ENCODE assay signal across 1 cellular context in the genomic region with DNA sequence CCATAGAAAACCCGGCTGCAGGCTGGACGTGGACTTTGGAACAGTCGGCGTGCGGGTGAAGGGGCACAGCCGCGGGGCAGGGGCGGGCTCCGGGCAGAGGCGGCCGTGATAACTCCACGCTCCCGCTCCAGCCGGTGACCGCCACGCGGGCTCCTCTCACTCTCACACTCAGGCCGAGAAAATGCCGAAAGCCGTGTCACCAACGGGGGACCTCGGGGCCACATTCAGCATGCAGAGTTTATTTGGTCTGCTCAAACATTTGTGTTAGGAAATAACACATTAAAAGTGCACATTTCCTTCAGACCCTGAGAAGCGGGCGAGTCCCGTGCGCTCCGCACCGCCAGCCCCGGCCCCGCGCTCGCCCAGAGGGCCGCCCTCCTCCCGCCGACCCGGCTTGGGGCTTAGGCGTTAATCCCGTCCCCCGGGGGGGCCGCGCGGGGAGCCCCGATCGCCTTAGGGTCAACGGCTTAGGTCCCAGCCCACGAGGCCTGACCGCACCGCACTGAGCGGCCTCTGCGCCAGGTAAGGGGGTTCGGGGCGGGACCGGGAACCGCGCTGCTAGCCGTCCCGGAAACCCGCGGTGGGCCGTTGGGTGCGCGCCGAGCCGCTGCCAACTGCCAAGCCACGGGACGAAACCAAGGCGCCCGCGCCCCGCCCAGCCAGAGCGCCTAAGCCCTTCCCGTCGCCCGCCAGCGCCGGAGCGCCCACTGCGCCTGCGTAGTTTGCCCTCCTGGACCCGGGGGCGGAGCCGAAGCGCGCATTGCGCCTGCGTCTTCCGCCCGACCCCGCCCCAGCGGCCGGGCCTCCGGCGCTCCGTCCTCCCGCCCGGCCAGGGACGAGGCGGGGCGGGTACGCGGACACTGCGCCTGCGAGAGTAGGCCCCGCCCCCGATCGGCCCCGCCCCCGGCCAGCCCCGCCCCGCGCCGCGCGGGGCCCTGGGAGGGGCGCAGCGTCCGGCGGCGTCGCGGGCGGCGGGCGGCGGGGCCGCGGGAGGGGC.
TF ChIP-seq lines count a peak whose summit lies in the region.

A gene with protein sequence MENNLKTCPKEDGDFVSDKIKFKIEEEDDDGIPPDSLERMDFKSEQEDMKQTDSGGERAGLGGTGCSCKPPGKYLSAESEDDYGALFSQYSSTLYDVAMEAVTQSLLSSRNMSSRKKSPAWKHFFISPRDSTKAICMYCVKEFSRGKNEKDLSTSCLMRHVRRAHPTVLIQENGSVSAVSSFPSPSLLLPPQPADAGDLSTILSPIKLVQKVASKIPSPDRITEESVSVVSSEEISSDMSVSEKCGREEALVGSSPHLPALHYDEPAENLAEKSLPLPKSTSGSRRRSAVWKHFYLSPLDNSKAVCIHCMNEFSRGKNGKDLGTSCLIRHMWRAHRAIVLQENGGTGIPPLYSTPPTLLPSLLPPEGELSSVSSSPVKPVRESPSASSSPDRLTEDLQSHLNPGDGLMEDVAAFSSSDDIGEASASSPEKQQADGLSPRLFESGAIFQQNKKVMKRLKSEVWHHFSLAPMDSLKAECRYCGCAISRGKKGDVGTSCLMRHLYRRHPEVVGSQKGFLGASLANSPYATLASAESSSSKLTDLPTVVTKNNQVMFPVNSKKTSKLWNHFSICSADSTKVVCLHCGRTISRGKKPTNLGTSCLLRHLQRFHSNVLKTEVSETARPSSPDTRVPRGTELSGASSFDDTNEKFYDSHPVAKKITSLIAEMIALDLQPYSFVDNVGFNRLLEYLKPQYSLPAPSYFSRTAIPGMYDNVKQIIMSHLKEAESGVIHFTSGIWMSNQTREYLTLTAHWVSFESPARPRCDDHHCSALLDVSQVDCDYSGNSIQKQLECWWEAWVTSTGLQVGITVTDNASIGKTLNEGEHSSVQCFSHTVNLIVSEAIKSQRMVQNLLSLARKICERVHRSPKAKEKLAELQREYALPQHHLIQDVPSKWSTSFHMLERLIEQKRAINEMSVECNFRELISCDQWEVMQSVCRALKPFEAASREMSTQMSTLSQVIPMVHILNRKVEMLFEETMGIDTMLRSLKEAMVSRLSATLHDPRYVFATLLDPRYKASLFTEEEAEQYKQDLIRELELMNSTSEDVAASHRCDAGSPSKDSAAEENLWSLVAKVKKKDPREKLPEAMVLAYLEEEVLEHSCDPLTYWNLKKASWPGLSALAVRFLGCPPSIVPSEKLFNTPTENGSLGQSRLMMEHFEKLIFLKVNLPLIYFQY (plus strand): TSS at position 947 of the 997 bp plus-strand sequence. CDS start 29,819 bp downstream, outside the sequence.

TF ChIP-seq in HepG2, 621 proteins besides CTCF, POLR2A, EP300 and RAD21 (continued from another document and continues in another):
- TF ChIP-seq, protein P1, sequence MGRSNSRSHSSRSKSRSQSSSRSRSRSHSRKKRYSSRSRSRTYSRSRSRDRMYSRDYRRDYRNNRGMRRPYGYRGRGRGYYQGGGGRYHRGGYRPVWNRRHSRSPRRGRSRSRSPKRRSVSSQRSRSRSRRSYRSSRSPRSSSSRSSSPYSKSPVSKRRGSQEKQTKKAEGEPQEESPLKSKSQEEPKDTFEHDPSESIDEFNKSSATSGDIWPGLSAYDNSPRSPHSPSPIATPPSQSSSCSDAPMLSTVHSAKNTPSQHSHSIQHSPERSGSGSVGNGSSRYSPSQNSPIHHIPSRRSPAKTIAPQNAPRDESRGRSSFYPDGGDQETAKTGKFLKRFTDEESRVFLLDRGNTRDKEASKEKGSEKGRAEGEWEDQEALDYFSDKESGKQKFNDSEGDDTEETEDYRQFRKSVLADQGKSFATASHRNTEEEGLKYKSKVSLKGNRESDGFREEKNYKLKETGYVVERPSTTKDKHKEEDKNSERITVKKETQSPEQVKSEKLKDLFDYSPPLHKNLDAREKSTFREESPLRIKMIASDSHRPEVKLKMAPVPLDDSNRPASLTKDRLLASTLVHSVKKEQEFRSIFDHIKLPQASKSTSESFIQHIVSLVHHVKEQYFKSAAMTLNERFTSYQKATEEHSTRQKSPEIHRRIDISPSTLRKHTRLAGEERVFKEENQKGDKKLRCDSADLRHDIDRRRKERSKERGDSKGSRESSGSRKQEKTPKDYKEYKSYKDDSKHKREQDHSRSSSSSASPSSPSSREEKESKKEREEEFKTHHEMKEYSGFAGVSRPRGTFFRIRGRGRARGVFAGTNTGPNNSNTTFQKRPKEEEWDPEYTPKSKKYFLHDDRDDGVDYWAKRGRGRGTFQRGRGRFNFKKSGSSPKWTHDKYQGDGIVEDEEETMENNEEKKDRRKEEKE (IDR thresholded peaks at IDR 0.05) = no peak
- no peak for TF ChIP-seq TEAD2 (CRISPR knock-in tag; IDR thresholded peaks at IDR 0.05)
- TF ChIP-seq, protein P2, sequence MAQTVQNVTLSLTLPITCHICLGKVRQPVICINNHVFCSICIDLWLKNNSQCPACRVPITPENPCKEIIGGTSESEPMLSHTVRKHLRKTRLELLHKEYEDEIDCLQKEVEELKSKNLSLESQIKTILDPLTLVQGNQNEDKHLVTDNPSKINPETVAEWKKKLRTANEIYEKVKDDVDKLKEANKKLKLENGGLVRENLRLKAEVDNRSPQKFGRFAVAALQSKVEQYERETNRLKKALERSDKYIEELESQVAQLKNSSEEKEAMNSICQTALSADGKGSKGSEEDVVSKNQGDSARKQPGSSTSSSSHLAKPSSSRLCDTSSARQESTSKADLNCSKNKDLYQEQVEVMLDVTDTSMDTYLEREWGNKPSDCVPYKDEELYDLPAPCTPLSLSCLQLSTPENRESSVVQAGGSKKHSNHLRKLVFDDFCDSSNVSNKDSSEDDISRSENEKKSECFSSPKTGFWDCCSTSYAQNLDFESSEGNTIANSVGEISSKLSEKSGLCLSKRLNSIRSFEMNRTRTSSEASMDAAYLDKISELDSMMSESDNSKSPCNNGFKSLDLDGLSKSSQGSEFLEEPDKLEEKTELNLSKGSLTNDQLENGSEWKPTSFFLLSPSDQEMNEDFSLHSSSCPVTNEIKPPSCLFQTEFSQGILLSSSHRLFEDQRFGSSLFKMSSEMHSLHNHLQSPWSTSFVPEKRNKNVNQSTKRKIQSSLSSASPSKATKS (CRISPR knock-in tag; IDR thresholded peaks at IDR 0.05) = no peak
- peak; percentile 50; the same call in 1 of the 2 replicates for TF ChIP-seq BORCS8-MEF2B (CRISPR knock-in tag; IDR thresholded peaks at IDR 0.05)
- TF ChIP-seq HDAC6 (IDR thresholded peaks at IDR 0.05; ENCODE audit: low read depth, low read length) = no peak
- no peak for TF ChIP-seq RELA (CRISPR knock-in tag; IDR thresholded peaks at IDR 0.05)
- 0 out of 2 replicates have a peak, but pooled peaks have one; percentile 86 for TF ChIP-seq ZNF879 (CRISPR knock-in tag; IDR thresholded peaks at IDR 0.05)
- TF ChIP-seq, protein P3, sequence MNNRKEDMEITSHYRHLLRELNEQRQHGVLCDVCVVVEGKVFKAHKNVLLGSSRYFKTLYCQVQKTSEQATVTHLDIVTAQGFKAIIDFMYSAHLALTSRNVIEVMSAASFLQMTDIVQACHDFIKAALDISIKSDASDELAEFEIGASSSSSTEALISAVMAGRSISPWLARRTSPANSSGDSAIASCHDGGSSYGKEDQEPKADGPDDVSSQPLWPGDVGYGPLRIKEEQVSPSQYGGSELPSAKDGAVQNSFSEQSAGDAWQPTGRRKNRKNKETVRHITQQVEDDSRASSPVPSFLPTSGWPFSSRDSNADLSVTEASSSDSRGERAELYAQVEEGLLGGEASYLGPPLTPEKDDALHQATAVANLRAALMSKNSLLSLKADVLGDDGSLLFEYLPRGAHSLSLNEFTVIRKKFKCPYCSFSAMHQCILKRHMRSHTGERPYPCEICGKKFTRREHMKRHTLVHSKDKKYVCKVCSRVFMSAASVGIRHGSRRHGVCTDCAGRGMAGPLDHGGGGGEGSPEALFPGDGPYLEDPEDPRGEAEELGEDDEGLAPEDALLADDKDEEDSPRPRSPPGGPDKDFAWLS (CRISPR knock-in tag; IDR thresholded peaks at IDR 0.05; ENCODE audit: borderline replicate concordance) = no peak
- no peak for TF ChIP-seq AHR (CRISPR knock-in tag; IDR thresholded peaks at IDR 0.05)
- no peak for TF ChIP-seq ZFYVE20 (CRISPR knock-in tag; IDR thresholded peaks at IDR 0.05; ENCODE audit: borderline replicate concordance, low read depth)
- TF ChIP-seq, protein P4, sequence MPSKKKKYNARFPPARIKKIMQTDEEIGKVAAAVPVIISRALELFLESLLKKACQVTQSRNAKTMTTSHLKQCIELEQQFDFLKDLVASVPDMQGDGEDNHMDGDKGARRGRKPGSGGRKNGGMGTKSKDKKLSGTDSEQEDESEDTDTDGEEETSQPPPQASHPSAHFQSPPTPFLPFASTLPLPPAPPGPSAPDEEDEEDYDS (CRISPR knock-in tag; IDR thresholded peaks at IDR 0.05) = peak; percentile 41; the same call in 1 of the 2 replicates
- TF ChIP-seq SALL1 (CRISPR knock-in tag; IDR thresholded peaks at IDR 0.05) = peak; percentile 59
- 0 out of 2 replicates have a peak, but pooled peaks have one; percentile 75 for TF ChIP-seq ZNF782 (CRISPR knock-in tag; IDR thresholded peaks at IDR 0.05; ENCODE audit: borderline replicate concordance)
- TF ChIP-seq KDM4B (CRISPR knock-in tag; IDR thresholded peaks at IDR 0.05) = no peak
- TF ChIP-seq ZNF264 (CRISPR knock-in tag; IDR thresholded peaks at IDR 0.05) = no peak
- no peak for TF ChIP-seq KDM6A (CRISPR knock-in tag; IDR thresholded peaks at IDR 0.05; ENCODE audit: low read depth)
- 0 out of 2 replicates have a peak, but pooled peaks have one; percentile 49 for TF ChIP-seq GTF3A (CRISPR knock-in tag; conservative IDR thresholded peaks at IDR 0.05)
- peak; percentile 29; the same call in 1 of the 2 replicates for TF ChIP-seq YEATS2 (CRISPR knock-in tag; IDR thresholded peaks at IDR 0.05; ENCODE audit: borderline replicate concordance)
- no peak for TF ChIP-seq ZC3H13 (CRISPR knock-in tag; IDR thresholded peaks at IDR 0.05)
- TF ChIP-seq POLR2AphosphoS5 (IDR thresholded peaks at IDR 0.05; ENCODE audit: low read depth, low read length) = peak; percentile 61; the same call in 1 of the 2 replicates
- TF ChIP-seq ZNF891 (CRISPR knock-in tag; IDR thresholded peaks at IDR 0.05) = peak; percentile 92; the same call in 1 of the 2 replicates
- TF ChIP-seq, protein P5, sequence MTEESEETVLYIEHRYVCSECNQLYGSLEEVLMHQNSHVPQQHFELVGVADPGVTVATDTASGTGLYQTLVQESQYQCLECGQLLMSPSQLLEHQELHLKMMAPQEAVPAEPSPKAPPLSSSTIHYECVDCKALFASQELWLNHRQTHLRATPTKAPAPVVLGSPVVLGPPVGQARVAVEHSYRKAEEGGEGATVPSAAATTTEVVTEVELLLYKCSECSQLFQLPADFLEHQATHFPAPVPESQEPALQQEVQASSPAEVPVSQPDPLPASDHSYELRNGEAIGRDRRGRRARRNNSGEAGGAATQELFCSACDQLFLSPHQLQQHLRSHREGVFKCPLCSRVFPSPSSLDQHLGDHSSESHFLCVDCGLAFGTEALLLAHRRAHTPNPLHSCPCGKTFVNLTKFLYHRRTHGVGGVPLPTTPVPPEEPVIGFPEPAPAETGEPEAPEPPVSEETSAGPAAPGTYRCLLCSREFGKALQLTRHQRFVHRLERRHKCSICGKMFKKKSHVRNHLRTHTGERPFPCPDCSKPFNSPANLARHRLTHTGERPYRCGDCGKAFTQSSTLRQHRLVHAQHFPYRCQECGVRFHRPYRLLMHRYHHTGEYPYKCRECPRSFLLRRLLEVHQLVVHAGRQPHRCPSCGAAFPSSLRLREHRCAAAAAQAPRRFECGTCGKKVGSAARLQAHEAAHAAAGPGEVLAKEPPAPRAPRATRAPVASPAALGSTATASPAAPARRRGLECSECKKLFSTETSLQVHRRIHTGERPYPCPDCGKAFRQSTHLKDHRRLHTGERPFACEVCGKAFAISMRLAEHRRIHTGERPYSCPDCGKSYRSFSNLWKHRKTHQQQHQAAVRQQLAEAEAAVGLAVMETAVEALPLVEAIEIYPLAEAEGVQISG (CRISPR knock-in tag; IDR thresholded peaks at IDR 0.05) = no peak; the same call in 1 of the 2 replicates
- TF ChIP-seq ZNF780A (CRISPR knock-in tag; IDR thresholded peaks at IDR 0.05) = no peak
- no peak for TF ChIP-seq FOXA1 (IDR thresholded peaks at IDR 0.05)
- no peak for TF ChIP-seq FOXA1 (CRISPR knock-in tag; IDR thresholded peaks at IDR 0.05)
- TF ChIP-seq ZNF7 (CRISPR knock-in tag; IDR thresholded peaks at IDR 0.05) = no peak
- TF ChIP-seq ZNF335 (CRISPR knock-in tag; IDR thresholded peaks at IDR 0.05) = no peak
- peak; percentile 24; the same call in 1 of the 2 replicates for TF ChIP-seq ZNF619 (CRISPR knock-in tag; IDR thresholded peaks at IDR 0.05)
- TF ChIP-seq, protein P6, sequence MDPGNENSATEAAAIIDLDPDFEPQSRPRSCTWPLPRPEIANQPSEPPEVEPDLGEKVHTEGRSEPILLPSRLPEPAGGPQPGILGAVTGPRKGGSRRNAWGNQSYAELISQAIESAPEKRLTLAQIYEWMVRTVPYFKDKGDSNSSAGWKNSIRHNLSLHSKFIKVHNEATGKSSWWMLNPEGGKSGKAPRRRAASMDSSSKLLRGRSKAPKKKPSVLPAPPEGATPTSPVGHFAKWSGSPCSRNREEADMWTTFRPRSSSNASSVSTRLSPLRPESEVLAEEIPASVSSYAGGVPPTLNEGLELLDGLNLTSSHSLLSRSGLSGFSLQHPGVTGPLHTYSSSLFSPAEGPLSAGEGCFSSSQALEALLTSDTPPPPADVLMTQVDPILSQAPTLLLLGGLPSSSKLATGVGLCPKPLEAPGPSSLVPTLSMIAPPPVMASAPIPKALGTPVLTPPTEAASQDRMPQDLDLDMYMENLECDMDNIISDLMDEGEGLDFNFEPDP (CRISPR knock-in tag; conservative IDR thresholded peaks at IDR 0.05) = no peak
- TF ChIP-seq ZNF670 (CRISPR knock-in tag; IDR thresholded peaks at IDR 0.05; ENCODE audit: borderline replicate concordance) = peak; percentile 82
- TF ChIP-seq, protein P7, sequence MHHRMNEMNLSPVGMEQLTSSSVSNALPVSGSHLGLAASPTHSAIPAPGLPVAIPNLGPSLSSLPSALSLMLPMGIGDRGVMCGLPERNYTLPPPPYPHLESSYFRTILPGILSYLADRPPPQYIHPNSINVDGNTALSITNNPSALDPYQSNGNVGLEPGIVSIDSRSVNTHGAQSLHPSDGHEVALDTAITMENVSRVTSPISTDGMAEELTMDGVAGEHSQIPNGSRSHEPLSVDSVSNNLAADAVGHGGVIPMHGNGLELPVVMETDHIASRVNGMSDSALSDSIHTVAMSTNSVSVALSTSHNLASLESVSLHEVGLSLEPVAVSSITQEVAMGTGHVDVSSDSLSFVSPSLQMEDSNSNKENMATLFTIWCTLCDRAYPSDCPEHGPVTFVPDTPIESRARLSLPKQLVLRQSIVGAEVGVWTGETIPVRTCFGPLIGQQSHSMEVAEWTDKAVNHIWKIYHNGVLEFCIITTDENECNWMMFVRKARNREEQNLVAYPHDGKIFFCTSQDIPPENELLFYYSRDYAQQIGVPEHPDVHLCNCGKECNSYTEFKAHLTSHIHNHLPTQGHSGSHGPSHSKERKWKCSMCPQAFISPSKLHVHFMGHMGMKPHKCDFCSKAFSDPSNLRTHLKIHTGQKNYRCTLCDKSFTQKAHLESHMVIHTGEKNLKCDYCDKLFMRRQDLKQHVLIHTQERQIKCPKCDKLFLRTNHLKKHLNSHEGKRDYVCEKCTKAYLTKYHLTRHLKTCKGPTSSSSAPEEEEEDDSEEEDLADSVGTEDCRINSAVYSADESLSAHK (CRISPR knock-in tag; IDR thresholded peaks at IDR 0.05; ENCODE audit: borderline replicate concordance) = no peak
- TF ChIP-seq ZFP36L1 (CRISPR knock-in tag; IDR thresholded peaks at IDR 0.05) = no peak
- no peak for TF ChIP-seq TAF15 (IDR thresholded peaks at IDR 0.05; ENCODE audit: low read depth, low read length, poor library complexity, severe bottlenecking)
- TF ChIP-seq ZBTB3 (CRISPR knock-in tag; IDR thresholded peaks at IDR 0.05; ENCODE audit: borderline replicate concordance, low read depth) = peak; percentile 66; the same call in 1 of the 2 replicates
- TF ChIP-seq GFI1 (CRISPR knock-in tag; IDR thresholded peaks at IDR 0.05; ENCODE audit: borderline replicate concordance) = no peak; the same call in 1 of the 2 replicates
